In the genomic region with DNA sequence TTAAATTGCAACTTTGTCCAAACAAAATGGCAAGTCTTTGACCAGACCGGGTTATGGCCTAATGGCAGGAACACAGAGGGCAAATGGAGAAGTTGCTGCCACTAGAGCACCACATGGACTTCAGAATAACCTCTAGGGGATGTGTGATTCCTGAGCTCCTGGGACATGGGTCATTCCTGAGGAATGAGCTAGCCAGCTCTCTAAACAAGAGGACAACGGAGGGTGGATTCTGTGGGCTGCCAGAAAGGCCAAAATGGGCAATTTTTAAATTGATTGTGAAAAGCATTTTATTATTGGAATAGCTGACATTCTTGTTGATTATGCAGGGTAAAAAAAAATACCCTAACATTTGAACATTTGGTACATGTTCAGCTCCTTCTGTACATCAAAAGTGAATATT, we compare ENCODE assay signal across 1 cellular context.
TF ChIP-seq lines count a peak whose summit lies in the region.

No MANE protein-coding gene starts in this region.

TF ChIP-seq in HepG2, 621 proteins besides CTCF, POLR2A, EP300 and RAD21 (continued from another document and continues in another):
- TF ChIP-seq ARID3A (IDR thresholded peaks at IDR 0.05; ENCODE audit: low read depth, low read length) (no peak), ETV6 (CRISPR knock-in tag; conservative IDR thresholded peaks at IDR 0.05) (no peak), ZNF496 (CRISPR knock-in tag; IDR thresholded peaks at IDR 0.05; ENCODE audit: insufficient replicate concordance) (no peak), NFIB (CRISPR knock-in tag; IDR thresholded peaks at IDR 0.05; ENCODE audit: borderline replicate concordance) (no peak), SIX4 (CRISPR knock-in tag; IDR thresholded peaks at IDR 0.05) (no peak), MEIS1 (CRISPR knock-in tag; IDR thresholded peaks at IDR 0.05; ENCODE audit: borderline replicate concordance) (no peak), MAFF (IDR thresholded peaks at IDR 0.05; ENCODE audit: low read depth, low read length) (no peak), SAP130 (CRISPR knock-in tag; IDR thresholded peaks at IDR 0.05; ENCODE audit: low read depth) (0 out of 2 replicates have a peak, but pooled peaks have one; percentile 21), ZNF326 (CRISPR knock-in tag; IDR thresholded peaks at IDR 0.05; ENCODE audit: borderline replicate concordance) (no peak), ZNF557 (CRISPR knock-in tag; IDR thresholded peaks at IDR 0.05) (no peak), HOXD1 (CRISPR knock-in tag; IDR thresholded peaks at IDR 0.05) (no peak), FOXC1 (CRISPR knock-in tag; IDR thresholded peaks at IDR 0.05; ENCODE audit: borderline replicate concordance) (no peak), CCAR2 (optimal IDR thresholded peaks at IDR 0.05; ENCODE audit: low read depth, low read length) (no peak), ZFP36L1 (CRISPR knock-in tag; IDR thresholded peaks at IDR 0.05) (no peak), SOX5 (CRISPR knock-in tag; IDR thresholded peaks at IDR 0.05; ENCODE audit: borderline replicate concordance) (peak; percentile 34; the same call in 1 of the 2 replicates), NR1H2 (CRISPR knock-in tag; IDR thresholded peaks at IDR 0.05; ENCODE audit: borderline replicate concordance, low read depth) (no peak), ZNF766 (CRISPR knock-in tag; IDR thresholded peaks at IDR 0.05; ENCODE audit: borderline replicate concordance) (no peak), REPIN1 (CRISPR knock-in tag; IDR thresholded peaks at IDR 0.05; ENCODE audit: borderline replicate concordance, low read depth) (no peak), ZNF501 (CRISPR knock-in tag; IDR thresholded peaks at IDR 0.05) (no peak), ZNF512 (CRISPR knock-in tag; IDR thresholded peaks at IDR 0.05) (no peak), SP1 (IDR thresholded peaks at IDR 0.05) (no peak), SP1 (CRISPR knock-in tag; IDR thresholded peaks at IDR 0.05) (no peak), ZNF383 (CRISPR knock-in tag; IDR thresholded peaks at IDR 0.05; ENCODE audit: borderline replicate concordance) (no peak), TGIF2 (CRISPR knock-in tag; IDR thresholded peaks at IDR 0.05) (no peak), ZNF674 (CRISPR knock-in tag; IDR thresholded peaks at IDR 0.05; ENCODE audit: low read depth) (no peak), ZSCAN20 (CRISPR knock-in tag; IDR thresholded peaks at IDR 0.05; ENCODE audit: borderline replicate concordance) (no peak), ZNF792 (CRISPR knock-in tag; IDR thresholded peaks at IDR 0.05) (no peak), FOXM1 (CRISPR knock-in tag; IDR thresholded peaks at IDR 0.05) (no peak), ZNF510 (CRISPR knock-in tag; IDR thresholded peaks at IDR 0.05; ENCODE audit: low read depth) (no peak), KDM5B (CRISPR knock-in tag; IDR thresholded peaks at IDR 0.05; ENCODE audit: borderline replicate concordance) (no peak), ZNF546 (CRISPR knock-in tag; conservative IDR thresholded peaks at IDR 0.05) (no peak), HOMEZ (CRISPR knock-in tag; IDR thresholded peaks at IDR 0.05; ENCODE audit: low read depth) (peak; percentile 70), SUZ12 (IDR thresholded peaks at IDR 0.05; ENCODE audit: low read depth, low read length) (no peak), PHB2 (IDR thresholded peaks at IDR 0.05; ENCODE audit: partially characterized antibody) (no peak), ZNF451 (CRISPR knock-in tag; IDR thresholded peaks at IDR 0.05) (no peak), ZNF446 (CRISPR knock-in tag; IDR thresholded peaks at IDR 0.05) (no peak), SRSF4 (IDR thresholded peaks at IDR 0.05; ENCODE audit: low read depth, low read length, poor library complexity, severe bottlenecking) (no peak), POLR2G (IDR thresholded peaks at IDR 0.05; ENCODE audit: low read depth, low read length) (no peak), SIN3A (IDR thresholded peaks at IDR 0.05; ENCODE audit: borderline replicate concordance, low read depth, low read length) (no peak), CEBPG (CRISPR knock-in tag; IDR thresholded peaks at IDR 0.05) (0 out of 2 replicates have a peak, but pooled peaks have one; percentile 7), ATAD3A (CRISPR knock-in tag; IDR thresholded peaks at IDR 0.05) (no peak), CEBPB (IDR thresholded peaks at IDR 0.05; ENCODE audit: borderline replicate concordance, low read depth, low read length) (no peak), CCDC6 (CRISPR knock-in tag; IDR thresholded peaks at IDR 0.05) (no peak), KLF15 (CRISPR knock-in tag; IDR thresholded peaks at IDR 0.05; ENCODE audit: borderline replicate concordance) (no peak), DNMT3B (CRISPR knock-in tag; conservative IDR thresholded peaks at IDR 0.05) (no peak), ZNF44 (CRISPR knock-in tag; IDR thresholded peaks at IDR 0.05) (no peak), ZFP82 (CRISPR knock-in tag; IDR thresholded peaks at IDR 0.05; ENCODE audit: borderline replicate concordance) (no peak), NBN (conservative IDR thresholded peaks at IDR 0.05) (no peak), NAIF1 (CRISPR knock-in tag; IDR thresholded peaks at IDR 0.05; ENCODE audit: borderline replicate concordance) (no peak), FOXK1 (CRISPR knock-in tag; IDR thresholded peaks at IDR 0.05; ENCODE audit: borderline replicate concordance, low read depth) (no peak)
- TF ChIP-seq, protein P1, sequence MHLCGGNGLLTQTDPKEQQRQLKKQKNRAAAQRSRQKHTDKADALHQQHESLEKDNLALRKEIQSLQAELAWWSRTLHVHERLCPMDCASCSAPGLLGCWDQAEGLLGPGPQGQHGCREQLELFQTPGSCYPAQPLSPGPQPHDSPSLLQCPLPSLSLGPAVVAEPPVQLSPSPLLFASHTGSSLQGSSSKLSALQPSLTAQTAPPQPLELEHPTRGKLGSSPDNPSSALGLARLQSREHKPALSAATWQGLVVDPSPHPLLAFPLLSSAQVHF (CRISPR knock-in tag; IDR thresholded peaks at IDR 0.05), result no peak
- TF ChIP-seq, protein P2, sequence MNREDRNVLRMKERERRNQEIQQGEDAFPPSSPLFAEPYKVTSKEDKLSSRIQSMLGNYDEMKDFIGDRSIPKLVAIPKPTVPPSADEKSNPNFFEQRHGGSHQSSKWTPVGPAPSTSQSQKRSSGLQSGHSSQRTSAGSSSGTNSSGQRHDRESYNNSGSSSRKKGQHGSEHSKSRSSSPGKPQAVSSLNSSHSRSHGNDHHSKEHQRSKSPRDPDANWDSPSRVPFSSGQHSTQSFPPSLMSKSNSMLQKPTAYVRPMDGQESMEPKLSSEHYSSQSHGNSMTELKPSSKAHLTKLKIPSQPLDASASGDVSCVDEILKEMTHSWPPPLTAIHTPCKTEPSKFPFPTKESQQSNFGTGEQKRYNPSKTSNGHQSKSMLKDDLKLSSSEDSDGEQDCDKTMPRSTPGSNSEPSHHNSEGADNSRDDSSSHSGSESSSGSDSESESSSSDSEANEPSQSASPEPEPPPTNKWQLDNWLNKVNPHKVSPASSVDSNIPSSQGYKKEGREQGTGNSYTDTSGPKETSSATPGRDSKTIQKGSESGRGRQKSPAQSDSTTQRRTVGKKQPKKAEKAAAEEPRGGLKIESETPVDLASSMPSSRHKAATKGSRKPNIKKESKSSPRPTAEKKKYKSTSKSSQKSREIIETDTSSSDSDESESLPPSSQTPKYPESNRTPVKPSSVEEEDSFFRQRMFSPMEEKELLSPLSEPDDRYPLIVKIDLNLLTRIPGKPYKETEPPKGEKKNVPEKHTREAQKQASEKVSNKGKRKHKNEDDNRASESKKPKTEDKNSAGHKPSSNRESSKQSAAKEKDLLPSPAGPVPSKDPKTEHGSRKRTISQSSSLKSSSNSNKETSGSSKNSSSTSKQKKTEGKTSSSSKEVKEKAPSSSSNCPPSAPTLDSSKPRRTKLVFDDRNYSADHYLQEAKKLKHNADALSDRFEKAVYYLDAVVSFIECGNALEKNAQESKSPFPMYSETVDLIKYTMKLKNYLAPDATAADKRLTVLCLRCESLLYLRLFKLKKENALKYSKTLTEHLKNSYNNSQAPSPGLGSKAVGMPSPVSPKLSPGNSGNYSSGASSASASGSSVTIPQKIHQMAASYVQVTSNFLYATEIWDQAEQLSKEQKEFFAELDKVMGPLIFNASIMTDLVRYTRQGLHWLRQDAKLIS (CRISPR knock-in tag; IDR thresholded peaks at IDR 0.05), result no peak
- TF ChIP-seq, protein P3, sequence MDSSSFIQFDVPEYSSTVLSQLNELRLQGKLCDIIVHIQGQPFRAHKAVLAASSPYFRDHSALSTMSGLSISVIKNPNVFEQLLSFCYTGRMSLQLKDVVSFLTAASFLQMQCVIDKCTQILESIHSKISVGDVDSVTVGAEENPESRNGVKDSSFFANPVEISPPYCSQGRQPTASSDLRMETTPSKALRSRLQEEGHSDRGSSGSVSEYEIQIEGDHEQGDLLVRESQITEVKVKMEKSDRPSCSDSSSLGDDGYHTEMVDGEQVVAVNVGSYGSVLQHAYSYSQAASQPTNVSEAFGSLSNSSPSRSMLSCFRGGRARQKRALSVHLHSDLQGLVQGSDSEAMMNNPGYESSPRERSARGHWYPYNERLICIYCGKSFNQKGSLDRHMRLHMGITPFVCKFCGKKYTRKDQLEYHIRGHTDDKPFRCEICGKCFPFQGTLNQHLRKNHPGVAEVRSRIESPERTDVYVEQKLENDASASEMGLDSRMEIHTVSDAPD (CRISPR knock-in tag; IDR thresholded peaks at IDR 0.05), result no peak
- TF ChIP-seq, protein P4, sequence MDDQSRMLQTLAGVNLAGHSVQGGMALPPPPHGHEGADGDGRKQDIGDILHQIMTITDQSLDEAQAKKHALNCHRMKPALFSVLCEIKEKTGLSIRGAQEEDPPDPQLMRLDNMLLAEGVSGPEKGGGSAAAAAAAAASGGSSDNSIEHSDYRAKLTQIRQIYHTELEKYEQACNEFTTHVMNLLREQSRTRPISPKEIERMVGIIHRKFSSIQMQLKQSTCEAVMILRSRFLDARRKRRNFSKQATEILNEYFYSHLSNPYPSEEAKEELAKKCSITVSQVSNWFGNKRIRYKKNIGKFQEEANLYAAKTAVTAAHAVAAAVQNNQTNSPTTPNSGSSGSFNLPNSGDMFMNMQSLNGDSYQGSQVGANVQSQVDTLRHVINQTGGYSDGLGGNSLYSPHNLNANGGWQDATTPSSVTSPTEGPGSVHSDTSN (CRISPR knock-in tag; IDR thresholded peaks at IDR 0.05; ENCODE audit: borderline replicate concordance), result no peak
- TF ChIP-seq, protein P5, sequence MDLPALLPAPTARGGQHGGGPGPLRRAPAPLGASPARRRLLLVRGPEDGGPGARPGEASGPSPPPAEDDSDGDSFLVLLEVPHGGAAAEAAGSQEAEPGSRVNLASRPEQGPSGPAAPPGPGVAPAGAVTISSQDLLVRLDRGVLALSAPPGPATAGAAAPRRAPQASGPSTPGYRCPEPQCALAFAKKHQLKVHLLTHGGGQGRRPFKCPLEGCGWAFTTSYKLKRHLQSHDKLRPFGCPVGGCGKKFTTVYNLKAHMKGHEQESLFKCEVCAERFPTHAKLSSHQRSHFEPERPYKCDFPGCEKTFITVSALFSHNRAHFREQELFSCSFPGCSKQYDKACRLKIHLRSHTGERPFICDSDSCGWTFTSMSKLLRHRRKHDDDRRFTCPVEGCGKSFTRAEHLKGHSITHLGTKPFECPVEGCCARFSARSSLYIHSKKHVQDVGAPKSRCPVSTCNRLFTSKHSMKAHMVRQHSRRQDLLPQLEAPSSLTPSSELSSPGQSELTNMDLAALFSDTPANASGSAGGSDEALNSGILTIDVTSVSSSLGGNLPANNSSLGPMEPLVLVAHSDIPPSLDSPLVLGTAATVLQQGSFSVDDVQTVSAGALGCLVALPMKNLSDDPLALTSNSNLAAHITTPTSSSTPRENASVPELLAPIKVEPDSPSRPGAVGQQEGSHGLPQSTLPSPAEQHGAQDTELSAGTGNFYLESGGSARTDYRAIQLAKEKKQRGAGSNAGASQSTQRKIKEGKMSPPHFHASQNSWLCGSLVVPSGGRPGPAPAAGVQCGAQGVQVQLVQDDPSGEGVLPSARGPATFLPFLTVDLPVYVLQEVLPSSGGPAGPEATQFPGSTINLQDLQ (CRISPR knock-in tag; IDR thresholded peaks at IDR 0.05), result no peak
